In the genomic region with DNA sequence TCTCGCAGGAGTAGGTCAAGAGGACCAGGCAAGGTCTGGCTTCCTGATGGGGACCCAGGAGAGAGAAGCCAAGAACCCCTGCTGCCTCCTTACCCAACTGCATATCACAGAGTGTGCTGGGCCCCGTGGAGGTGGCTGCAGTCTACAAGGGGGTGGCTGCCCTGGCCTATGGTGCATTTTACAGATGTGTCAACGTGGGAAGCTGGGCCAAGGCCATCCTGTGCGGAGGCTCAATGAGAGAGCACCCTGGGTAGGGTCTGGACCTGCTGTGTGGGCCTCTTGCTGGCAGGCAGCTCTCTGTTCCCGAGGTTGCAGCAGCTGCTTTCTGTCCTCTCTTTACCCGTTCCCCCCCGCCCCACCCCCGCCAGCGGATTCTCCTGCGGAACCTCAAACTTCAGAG, we compare ENCODE assay signal across 13 cellular contexts.
DNase-seq lines count a peak whose midpoint lies in the region; FAIRE-seq and TF ChIP-seq lines count a peak whose summit lies in the region.
"Had no signal": no experiment of that assay in that cellular context is flagged by ENCODE, and none has a peak within 500 bp of the region (broad histone marks: within the 10 kb centered on the region; RNA-seq: fewer than 3 reads in every experiment).

No MANE protein-coding gene starts in this region.

- FAIRE-seq in kidney (lab: Jason Lieb, UNC): no peak
- FAIRE-seq: GM12878 had no signal

- CTCF ChIA-PET in HEK293 (lab: Yijun Ruan, JAX): no interaction called here

- H3K9me3 ChIP-seq in HEK293 (ENCODE audit: control insufficient read depth, insufficient read depth, low read depth, low read length) (no peaks in the 10 kb centered on the region), kidney (ENCODE audit: control insufficient read depth in 1 of 2, low read length in 2 of 2) (no peaks in the 10 kb centered on the region)
- H3K9me3 ChIP-seq: BLaER1 treated with 17β-estradiol and CSF1 and Interleukin-3, amounts not matched to agents 10 nM and 100 nM; HAP-1 had no signal

- POLR2A ChIA-PET in HEK293 (lab: Yijun Ruan, JAX): no interaction called here

- no peak for TF ChIP-seq CTCF in HEK293 (tag by site-specific recombination; IDR thresholded peaks at IDR 0.05)
- no peak for TF ChIP-seq CTCF in kidney (IDR thresholded peaks at IDR 0.05; ENCODE audit: borderline replicate concordance, extremely low read depth, insufficient read depth)

- intact Hi-C loops in kidney (cut with DNase I) (no loop called here), posterior vena cava (cut with DNase I) (no loop called here)

- no peak overlapping the region for H3K4me3 ChIP-seq in HEK293 (ENCODE audit: low read depth, low read length)
- H3K4me3 ChIP-seq in kidney (ENCODE audit: low read length in 2 of 2): no peak overlapping the region
- H3K4me3 ChIP-seq: BLaER1 treated with 17β-estradiol and CSF1 and Interleukin-3, amounts not matched to agents 10 nM and 100 nM; GM12878; GM23248; HAP-1 had no signal

- DNase-seq in kidney: peak; percentile 36
- DNase-seq in posterior vena cava (ENCODE audit: low spot score): peak; percentile 63
- no peak for DNase-seq in T-helper 1 cell
- no peak for DNase-seq in midbrain (lab: John Stamatoyannopoulos, UW)
- no peak for DNase-seq in NCI-H1417 (lab: John Stamatoyannopoulos, UW)
- DNase-seq: Calu3; CD8-positive, alpha-beta T cell; DMS79 treated with DMSO at 0.1 percent for 48 hours; GM23248 had no signal

- H3K36me3 ChIP-seq in HEK293 (ENCODE audit: control insufficient read depth in 2 of 2, insufficient read depth in 1 of 2, low read length in 2 of 2) (no peaks in the 10 kb centered on the region), kidney (ENCODE audit: control insufficient read depth in 1 of 2, insufficient read depth in 2 of 2, low read length in 2 of 2) (no peaks in the 10 kb centered on the region)
- H3K36me3 ChIP-seq: HAP-1 had no signal

- H3K4me1 ChIP-seq in HEK293 (ENCODE audit: control insufficient read depth, insufficient read depth, low read length): no peaks in the 10 kb centered on the region
- no peaks in the 10 kb centered on the region for H3K4me1 ChIP-seq in kidney (ENCODE audit: control insufficient read depth in 1 of 2, insufficient read depth in 1 of 2, low read depth in 1 of 2, low read length in 2 of 2)
- H3K4me1 ChIP-seq: HAP-1 had no signal

- H3K9ac ChIP-seq in kidney (ENCODE audit: low read length in 2 of 2): no peak overlapping the region
- H3K9ac ChIP-seq: BLaER1 treated with 17β-estradiol and CSF1 and Interleukin-3, amounts not matched to agents 10 nM and 100 nM; GM23248 had no signal

- H3K27ac ChIP-seq in HEK293 (ENCODE audit: extremely low read depth, low read depth, low read length): no peak overlapping the region
- no peak overlapping the region for H3K27ac ChIP-seq in kidney (ENCODE audit: low read depth in 2 of 2, low read length in 2 of 2)
- H3K27ac ChIP-seq: BLaER1 treated with 17β-estradiol and CSF1 and Interleukin-3, amounts not matched to agents 10 nM and 100 nM; GM23248 had no signal

TF ChIP-seq in HEK293, 187 proteins besides CTCF, POLR2A, EP300 and RAD21:
- TF ChIP-seq ZIC2 (tag by site-specific recombination; IDR thresholded peaks at IDR 0.05) (peak; percentile 53), REPIN1 (tag by site-specific recombination; IDR thresholded peaks at IDR 0.05; ENCODE audit: low read depth) (no peak), MZF1 (tag by site-specific recombination; IDR thresholded peaks at IDR 0.05; ENCODE audit: borderline replicate concordance) (no peak), ZNF549 (tag by site-specific recombination; IDR thresholded peaks at IDR 0.05) (no peak), ZEB2 (tag by site-specific recombination; IDR thresholded peaks at IDR 0.05) (no peak), RBAK (tag by site-specific recombination; IDR thresholded peaks at IDR 0.05) (no peak)

Comparison
In these comparisons a context has a peak if more than half of its experiments do, and no peak if none do; other contexts are left out.
1. DNase-seq: peak in kidney (single experiment) and posterior vena cava (single experiment); none in T-helper 1 cell (0 of 5), midbrain (single experiment) and NCI-H1417 (0 of 3).